ENCODE assay signal across 1 cellular context in genomic region chr12:52009081-52009751, GRCh38.
TF ChIP-seq lines count a peak whose summit lies in the region.

No MANE protein-coding gene starts in this region.

TF ChIP-seq in HEK293, 187 proteins besides CTCF, POLR2A, EP300 and RAD21 (continued from another document):
- TF ChIP-seq ZBTB49 (tag by site-specific recombination; IDR thresholded peaks at IDR 0.05; ENCODE audit: low read depth) = no peak
- no peak for TF ChIP-seq ZNF366 (tag by site-specific recombination; conservative IDR thresholded peaks at IDR 0.05)
- TF ChIP-seq KLF7 (tag by site-specific recombination; IDR thresholded peaks at IDR 0.05; ENCODE audit: borderline replicate concordance) = no peak
TF ChIP-seq in HEK293: peak in this region for 4.
